ENCODE assay signal across 9 cellular contexts in the genomic region with DNA sequence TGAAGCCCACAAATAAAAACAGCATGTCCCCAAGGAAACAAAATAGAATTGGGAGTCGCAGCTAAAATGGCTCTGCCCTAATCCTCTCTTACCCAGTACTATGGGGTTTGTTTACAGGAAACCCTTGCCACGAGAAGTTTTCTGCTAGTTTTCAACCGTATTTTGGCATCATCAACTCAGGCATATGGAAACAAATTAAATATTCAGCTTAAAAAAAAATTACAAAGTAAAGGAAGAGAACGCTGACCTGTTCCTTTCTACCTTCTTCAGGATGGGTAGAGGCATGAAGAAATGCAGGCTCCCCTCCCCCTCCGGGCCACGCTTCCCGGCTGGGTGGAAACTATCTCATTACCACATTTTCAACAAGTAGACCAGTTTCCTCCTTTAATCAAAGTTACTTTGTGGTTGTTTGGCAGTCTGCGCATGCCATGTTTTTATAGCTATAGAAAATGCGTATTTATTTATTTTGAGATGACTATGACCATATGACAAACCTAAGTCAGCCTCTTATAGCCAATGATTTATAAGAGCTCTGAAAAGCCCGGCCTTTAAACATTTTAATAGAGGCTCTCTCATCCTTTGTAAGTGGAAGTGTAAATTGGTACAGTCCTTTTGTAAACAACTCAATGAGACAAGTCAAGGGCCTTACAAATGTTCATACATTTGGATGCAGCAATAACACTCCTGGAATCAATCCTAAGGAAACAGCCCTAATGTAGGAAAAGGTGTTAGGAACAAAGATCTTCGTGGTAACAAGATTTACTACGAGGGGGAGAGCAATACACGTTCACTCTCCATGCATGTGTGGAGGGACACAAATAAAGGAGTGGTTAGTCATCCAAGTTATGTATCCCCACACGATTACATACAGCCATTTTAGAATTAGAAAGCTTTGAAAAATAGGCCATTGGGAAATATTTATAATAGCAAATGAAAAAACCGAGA.
DNase-seq lines count a peak whose midpoint lies in the region; ATAC-seq lines count a peak whose summit lies in the region.
"Had no signal": no experiment of that assay in that cellular context is flagged by ENCODE, and none has a peak within 500 bp of the region (broad histone marks: within the 10 kb centered on the region; RNA-seq: fewer than 3 reads in every experiment).

No MANE protein-coding gene starts in this region.

- H3K27ac ChIP-seq in iPS-20b (ENCODE audit: low read length): peak overlapping the region; percentile 77
- H3K27ac ChIP-seq: tibial artery had no signal

- peak overlapping the region; percentile 63; the same call in 1 of the 2 replicates for H3K9ac ChIP-seq in iPS-20b (ENCODE audit: low read depth, low read length)

- H3K27me3 ChIP-seq in iPS-20b (ENCODE audit: insufficient read depth, low read length): no peaks in the 10 kb centered on the region
- H3K27me3 ChIP-seq: tibial artery had no signal

- no peaks in the 10 kb centered on the region for H3K36me3 ChIP-seq in iPS-20b (ENCODE audit: insufficient read depth, low read depth, low read length)
- H3K36me3 ChIP-seq: tibial artery had no signal

- DNase-seq in DMS53 (lab: John Stamatoyannopoulos, UW) (peak; percentile 94), OCI-M1 (lab: John Stamatoyannopoulos, UW) (peak; percentile 93), hypothalamus (lab: John Stamatoyannopoulos, UW) (no peak), AG20443 (ENCODE audit: low spot score) (no peak)
- DNase-seq in activated T-helper 1 cell treated with anti-CD3 and anti-CD28 coated beads, Interleukin-2, amount 50 U/mL, for 16 hours (ENCODE audit: low read depth in 1 of 2, low spot score in 1 of 2): peak; percentile 48 to 54
- DNase-seq in stimulated activated CD4-positive, alpha-beta T cell treated with anti-CD3 and anti-CD28 coated beads, Interleukin-2, amount 100 ng/mL, for 48 hours: peak; percentile 62 to 64

- no peaks in the 10 kb centered on the region for H3K9me3 ChIP-seq in iPS-20b (ENCODE audit: insufficient read depth, low read depth, low read length)
- H3K9me3 ChIP-seq: tibial artery had no signal

- peak; percentile 61 for ATAC-seq in HG03280 (IDR thresholded peaks at IDR 0.05; ENCODE audit: unreplicated experiment)

- peak overlapping the region; percentile 9; the same call in 1 of the 2 replicates for H3K4me3 ChIP-seq in iPS-20b (ENCODE audit: low read length)
- H3K4me3 ChIP-seq: tibial artery had no signal

- peaks cover 28% of the 10 kb centered on the region; the same call in 1 of the 2 replicates for H3K4me1 ChIP-seq in iPS-20b (ENCODE audit: insufficient read depth, low read length)

Comparison
In these comparisons a context has a peak if more than half of its experiments do, and no peak if none do; other contexts are left out.
1. DNase-seq: peak in DMS53 (single experiment), OCI-M1 (single experiment), activated T-helper 1 cell treated with anti-CD3 and anti-CD28 coated beads, Interleukin-2, amount 50 U/mL, for 16 hours (2 of 2) and stimulated activated CD4-positive, alpha-beta T cell treated with anti-CD3 and anti-CD28 coated beads, Interleukin-2, amount 100 ng/mL, for 48 hours (2 of 2); none in hypothalamus (0 of 51) and AG20443 (single experiment).